Comparison of ENCODE assay signal across 1 cellular context in genomic region chr17:47275245-47275984, GRCh38.
TF ChIP-seq lines count a peak whose summit lies in the region.

No MANE protein-coding gene starts in this region.

TF ChIP-seq in K562, 482 proteins besides CTCF, POLR2A, EP300 and RAD21 (continued from another document and continues in another):
- no peak for TF ChIP-seq ZBTB12 (CRISPR knock-in tag; IDR thresholded peaks at IDR 0.05)
- TF ChIP-seq SETDB1 (IDR thresholded peaks at IDR 0.05; ENCODE audit: low read length) = no peak
- TF ChIP-seq SMARCA4 (IDR thresholded peaks at IDR 0.05) = peak; percentile 73; the same call in 1 of the 2 replicates
- TF ChIP-seq SMAD3 (CRISPR knock-in tag; conservative IDR thresholded peaks at IDR 0.05) = no peak
- TF ChIP-seq NELFE (IDR thresholded peaks at IDR 0.05; ENCODE audit: insufficient read depth, insufficient read length) = no peak
- TF ChIP-seq ZNF3 (CRISPR knock-in tag; IDR thresholded peaks at IDR 0.05) = no peak
- TF ChIP-seq DIDO1 (tag; IDR thresholded peaks at IDR 0.05; ENCODE audit: low read depth) = no peak
- no peak for TF ChIP-seq ZBTB1 (CRISPR knock-in tag; IDR thresholded peaks at IDR 0.05; ENCODE audit: borderline replicate concordance, low read depth)
- TF ChIP-seq HNRNPH1 (optimal IDR thresholded peaks at IDR 0.05; ENCODE audit: low read depth, low read length) = no peak
- peak; percentile 65 for TF ChIP-seq ZBTB17 (CRISPR knock-in tag; IDR thresholded peaks at IDR 0.05)
- 0 out of 2 replicates have a peak, but pooled peaks have one; percentile 55 for TF ChIP-seq NBN (IDR thresholded peaks at IDR 0.05; ENCODE audit: low read depth)
- no peak for TF ChIP-seq TEAD1 (CRISPR knock-in tag; IDR thresholded peaks at IDR 0.05)
- TF ChIP-seq POLR3G (IDR thresholded peaks at IDR 0.05; ENCODE audit: extremely low read depth, insufficient read length, insufficient replicate concordance) = no peak
- peak; percentile 67 for TF ChIP-seq HDAC2 (IDR thresholded peaks at IDR 0.05)
- no peak for TF ChIP-seq SFPQ (IDR thresholded peaks at IDR 0.05; ENCODE audit: low read depth, low read length)
- no peak for TF ChIP-seq ZNF778 (CRISPR knock-in tag; IDR thresholded peaks at IDR 0.05)
- TF ChIP-seq MCM2 (IDR thresholded peaks at IDR 0.05; ENCODE audit: low read depth) = no peak
- no peak for TF ChIP-seq SMC3 (conservative IDR thresholded peaks at IDR 0.05; ENCODE audit: insufficient read depth, low read depth, low read length)
- TF ChIP-seq ZNF143 (CRISPR knock-in tag; IDR thresholded peaks at IDR 0.05) = no peak
- 0 out of 2 replicates have a peak, but pooled peaks have one; percentile 47 for TF ChIP-seq GATA2 (CRISPR knock-in tag; IDR thresholded peaks at IDR 0.05)
- TF ChIP-seq MTA1 (IDR thresholded peaks at IDR 0.05; ENCODE audit: borderline replicate concordance) = peak; percentile 52; the same call in 1 of the 2 replicates
- TF ChIP-seq ZNF165 (CRISPR knock-in tag; IDR thresholded peaks at IDR 0.05; ENCODE audit: borderline replicate concordance) = no peak
- no peak for TF ChIP-seq STAT5B (CRISPR knock-in tag; IDR thresholded peaks at IDR 0.05)
- peak; percentile 78 to 86; a peak in 3 of 4 replicates for TF ChIP-seq FOXK2 (conservative IDR thresholded peaks at IDR 0.05 in 1 of 2, IDR thresholded peaks at IDR 0.05 in 1 of 2; ENCODE audit: low read depth in 2 of 2)
- no peak for TF ChIP-seq MCM5 (IDR thresholded peaks at IDR 0.05; ENCODE audit: low read depth)
- TF ChIP-seq ZNF175 (CRISPR knock-in tag; IDR thresholded peaks at IDR 0.05; ENCODE audit: low read depth) = peak; percentile 65; the same call in 1 of the 2 replicates
- TF ChIP-seq NFATC3 (IDR thresholded peaks at IDR 0.05) = peak; percentile 65; the same call in 1 of the 2 replicates
- TF ChIP-seq HDAC3 (IDR thresholded peaks at IDR 0.05; ENCODE audit: borderline replicate concordance, partially characterized antibody) = no peak
- TF ChIP-seq ZNF354B (CRISPR knock-in tag; IDR thresholded peaks at IDR 0.05) = no peak
- TF ChIP-seq ID3 (CRISPR knock-in tag; IDR thresholded peaks at IDR 0.05) = no peak
- 0 out of 2 replicates have a peak, but pooled peaks have one; percentile 51 for TF ChIP-seq ID3 (tag; IDR thresholded peaks at IDR 0.05)
- TF ChIP-seq MLLT1 (IDR thresholded peaks at IDR 0.05) = peak; percentile 27 to 63; a peak in 2 of 4 replicates
- no peak for TF ChIP-seq ZSCAN32 (CRISPR knock-in tag; IDR thresholded peaks at IDR 0.05)
- peak; percentile 58; the same call in 1 of the 2 replicates for TF ChIP-seq MTA3 (IDR thresholded peaks at IDR 0.05; ENCODE audit: borderline replicate concordance)
- TF ChIP-seq ZNF644 (tag; IDR thresholded peaks at IDR 0.05; ENCODE audit: low read depth) = 0 out of 2 replicates have a peak, but pooled peaks have one; percentile 25
- peak; percentile 27; the same call in 1 of the 2 replicates for TF ChIP-seq RNF2 (IDR thresholded peaks at IDR 0.05)
- TF ChIP-seq CBFA2T2 (conservative IDR thresholded peaks at IDR 0.05) = peak; percentile 41
- no peak for TF ChIP-seq NR1H2 (CRISPR knock-in tag; IDR thresholded peaks at IDR 0.05)
- TF ChIP-seq TRIM28 (IDR thresholded peaks at IDR 0.05) = no peak
- TF ChIP-seq NFYB (IDR thresholded peaks at IDR 0.05; ENCODE audit: extremely low read depth, insufficient read length) = no peak
- TF ChIP-seq ZNF609 (CRISPR knock-in tag; IDR thresholded peaks at IDR 0.05; ENCODE audit: borderline replicate concordance) = no peak
- no peak for TF ChIP-seq HOMEZ (CRISPR knock-in tag; IDR thresholded peaks at IDR 0.05)
- no peak for TF ChIP-seq ZKSCAN1 (IDR thresholded peaks at IDR 0.05; ENCODE audit: low read depth, low read length)
- no peak for TF ChIP-seq YY1 (IDR thresholded peaks at IDR 0.05; ENCODE audit: borderline replicate concordance in 1 of 3, control insufficient read depth in 1 of 3, extremely low read depth in 1 of 3, insufficient read depth in 3 of 3, insufficient read length in 1 of 3, insufficient replicate concordance in 2 of 3, low read depth in 1 of 3, low read length in 2 of 3)
- TF ChIP-seq RBFOX2 (IDR thresholded peaks at IDR 0.05; ENCODE audit: low read depth, low read length) = peak; percentile 63
- TF ChIP-seq TRIM24 (IDR thresholded peaks at IDR 0.05) = peak; percentile 10 to 18; a peak in 1 of 4 replicates
- TF ChIP-seq BRF1 (IDR thresholded peaks at IDR 0.05; ENCODE audit: borderline replicate concordance, extremely low read depth, insufficient read length) = no peak
- TF ChIP-seq CREB1 (IDR thresholded peaks at IDR 0.05) = no peak
- no peak for TF ChIP-seq CREB1 (CRISPR knock-in tag; IDR thresholded peaks at IDR 0.05)
